ENCODE assay signal across 11 cellular contexts in the genomic region with DNA sequence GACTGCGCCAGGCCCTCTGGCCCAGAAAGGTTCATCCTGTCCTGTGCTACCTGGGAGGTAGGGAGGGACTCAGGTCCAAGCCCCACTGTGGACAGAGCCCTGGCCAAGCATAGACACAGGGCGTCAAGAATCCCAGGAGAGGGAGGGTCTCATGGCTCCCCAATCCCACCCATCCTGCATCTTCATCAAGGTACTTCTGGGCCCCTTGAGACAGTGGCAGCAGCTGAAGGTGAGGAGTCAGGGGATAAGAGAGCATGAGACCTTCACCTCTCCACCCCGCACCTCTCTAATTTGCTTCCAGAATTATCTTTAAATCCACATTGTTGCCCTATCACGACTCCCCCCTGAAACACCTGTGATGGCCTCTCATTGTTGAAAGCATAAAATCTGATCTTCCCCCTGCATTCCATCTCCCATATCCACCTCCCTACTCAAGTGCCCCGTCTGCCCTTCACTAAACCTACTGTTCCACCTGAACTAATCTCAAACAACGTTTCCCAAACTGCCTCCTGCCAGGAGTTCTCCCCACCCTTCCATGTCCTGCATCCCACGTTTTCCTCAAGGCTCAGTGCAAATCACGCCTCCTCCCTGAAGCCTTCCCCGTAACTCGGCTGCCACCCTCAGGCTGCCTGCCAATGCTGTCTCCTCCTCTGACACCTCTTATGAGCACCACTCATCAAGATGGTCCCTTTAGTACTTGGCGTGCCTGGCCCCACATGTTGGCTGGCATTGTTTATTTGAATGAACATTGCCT. TPM values are rescaled to one million over a fixed set of nuclear protein-coding genes. Genes with fewer than 3 reads are reported as not detected.
DNase-seq lines count a peak whose midpoint lies in the region; ATAC-seq, FAIRE-seq and TF ChIP-seq lines count a peak whose summit lies in the region.
"Had no signal": no experiment of that assay in that cellular context is flagged by ENCODE, and none has a peak within 500 bp of the region (broad histone marks: within the 10 kb centered on the region; RNA-seq: fewer than 3 reads in every experiment).

No MANE protein-coding gene starts in this region.

- no peak for TF ChIP-seq POLR2A in H1 (IDR thresholded peaks at IDR 0.05; ENCODE audit: control extremely low read depth in 1 of 2, low read depth in 2 of 2, low read length in 2 of 2)

- peak overlapping the region; percentile 89; the same call in 1 of the 2 replicates for H2BK15ac ChIP-seq in H1 (ENCODE audit: low read length)

- H3K14ac ChIP-seq in H1 (ENCODE audit: insufficient read length) = no peak overlapping the region

- no peak overlapping the region for H3K23ac ChIP-seq in H1 (ENCODE audit: insufficient read length)

- no peaks in the 10 kb centered on the region for H3K36me3 ChIP-seq in GM23338 (ENCODE audit: insufficient read depth)
- no peaks in the 10 kb centered on the region for H3K36me3 ChIP-seq in H1 (ENCODE audit: control insufficient read depth in 2 of 4, insufficient read depth in 4 of 4, low read length in 3 of 4)
- H3K36me3 ChIP-seq: thoracic aorta had no signal

- no peaks in the 10 kb centered on the region; the same call in 2 of the 3 replicates for H3K9me3 Mint-ChIP-seq in GM23338
- H3K9me3 Mint-ChIP-seq in osteocyte (ENCODE audit: unreplicated experiment) = no peaks in the 10 kb centered on the region

- H4K5ac ChIP-seq in H1 (ENCODE audit: insufficient read length, low read depth, low read length) = no peak overlapping the region

- H3K27ac Mint-ChIP-seq in GM23338 (no peak overlapping the region), osteocyte (ENCODE audit: unreplicated experiment) (no peak overlapping the region)
- H3K27ac Mint-ChIP-seq: activated naive CD8-positive, alpha-beta T cell had no signal

- no peak for FAIRE-seq in H1 (lab: Jason Lieb, UNC)
- FAIRE-seq: GM18507 had no signal

- H4K20me1 ChIP-seq in GM23338 (replicated peaks; ENCODE audit: insufficient read depth) (no peaks in the 10 kb centered on the region), H1 (replicated peaks in 1 of 2; ENCODE audit: control insufficient read depth in 1 of 2, insufficient read depth in 2 of 2, low read length in 2 of 2) (no peaks in the 10 kb centered on the region)

- no peak overlapping the region for H3K4ac ChIP-seq in H1 (replicated peaks; ENCODE audit: insufficient read length, low read depth, low read length)

- TF ChIP-seq EP300 in H1 (IDR thresholded peaks at IDR 0.05; ENCODE audit: borderline replicate concordance in 1 of 2, low read depth in 2 of 2, low read length in 2 of 2) = no peak

- CTCF ChIA-PET in H1 (lab: Charles Lee; ENCODE audit: partially characterized antibody) = interaction anchor here (0.9 to 4.6 kb wide), 8 partner anchors 21 to 96 kb away, joined by 3 to 30 read pairs (median 6); a partner anchor contains a TSS

- H3K56ac ChIP-seq in H1 (replicated peaks; ENCODE audit: insufficient read length, low read depth, low read length) = no peak overlapping the region

- no peak overlapping the region for H4K91ac ChIP-seq in H1 (replicated peaks; ENCODE audit: insufficient read length, low read length)

- H2BK5ac ChIP-seq in H1 (ENCODE audit: low read depth, low read length) = no peak overlapping the region

- H3K4me1 ChIP-seq in GM23338 (ENCODE audit: insufficient read depth) (peaks cover 21% of the 10 kb centered on the region), H1 (replicated peaks in 1 of 4; ENCODE audit: control insufficient read depth in 3 of 4, insufficient read depth in 4 of 4, low read length in 3 of 4) (peaks cover 4 to 19% (median 6%) of the 10 kb centered on the region in 4 experiments)

- peaks cover 28% of the 10 kb centered on the region for H3K4me1 Mint-ChIP-seq in GM23338
- H3K4me1 Mint-ChIP-seq in osteocyte (ENCODE audit: unreplicated experiment) = peaks cover 36% of the 10 kb centered on the region

- no peaks in the 10 kb centered on the region for H3K79me1 ChIP-seq in H1 (ENCODE audit: low read depth, low read length)

- H3K79me2 ChIP-seq in GM23338 (replicated peaks; ENCODE audit: insufficient read depth) = no peaks in the 10 kb centered on the region
- H3K79me2 ChIP-seq in H1 (ENCODE audit: control insufficient read depth in 1 of 2, insufficient read depth in 2 of 2, low read length in 2 of 2) = no peaks in the 10 kb centered on the region

- POLR2A ChIA-PET in H1 (lab: Charles Lee; ENCODE audit: partially characterized antibody) = interaction anchor here (0.7 to 1.7 kb wide), 3 partner anchors 68 to 98 kb away, joined by 3 to 5 read pairs (median 3); a partner anchor contains a TSS

- H2BK20ac ChIP-seq in H1 (ENCODE audit: low read length) = peak overlapping the region; percentile 62; the same call in 1 of the 2 replicates

- H2AK5ac ChIP-seq in H1 (ENCODE audit: low read depth, low read length) = no peak overlapping the region

- H2BK120ac ChIP-seq in H1 (replicated peaks; ENCODE audit: low read depth, low read length) = no peak overlapping the region

- H3F3A ChIP-seq in GM23338 (replicated peaks; ENCODE audit: low read depth) = no peaks in the 10 kb centered on the region

- TF ChIP-seq CTCF in GM23338 (conservative IDR thresholded peaks at IDR 0.05; ENCODE audit: low read depth in 2 of 2) (peak; percentile 60 to 92), H1 (IDR thresholded peaks at IDR 0.05; ENCODE audit: control extremely low read depth in 1 of 3, insufficient read depth in 1 of 3, low read depth in 1 of 3, low read length in 3 of 3) (peak; percentile 70 to 83 (median 83)), osteocyte (IDR thresholded peaks at IDR 0.05) (peak; percentile 24)

- ATAC-seq in GM23338 (peak; percentile 67), GM21526 (IDR thresholded peaks at IDR 0.05; ENCODE audit: low FRiP score, unreplicated experiment) (no peak)

- peaks cover 3% of the 10 kb centered on the region; the same call in 1 of the 2 replicates for H3K23me2 ChIP-seq in H1 (ENCODE audit: low read depth, low read length)

- H3K9me3 ChIP-seq in H1 (ENCODE audit: insufficient read depth in 2 of 2, low read depth in 1 of 2, low read length in 1 of 2) = no peaks in the 10 kb centered on the region
- H3K9me3 ChIP-seq: thoracic aorta had no signal

- no peak overlapping the region; the same call in 2 of the 3 replicates for H3K4me3 Mint-ChIP-seq in GM23338
- H3K4me3 Mint-ChIP-seq in osteocyte (ENCODE audit: unreplicated experiment) = no peak overlapping the region
- H3K4me3 Mint-ChIP-seq: activated naive CD8-positive, alpha-beta T cell had no signal

- H3K9ac ChIP-seq in H1 (replicated peaks in 1 of 4; ENCODE audit: extremely low read depth in 1 of 4, low read depth in 3 of 4, low read length in 3 of 4) = no peak overlapping the region

- peak overlapping the region; percentile 1; the same call in 1 of the 2 replicates for H3K18ac ChIP-seq in H1 (ENCODE audit: extremely low read depth, low read length)

- H3K9me2 ChIP-seq in GM23338 (ENCODE audit: insufficient read depth) = no peaks in the 10 kb centered on the region

- H3K27me3 Mint-ChIP-seq in GM23338 (ENCODE audit: insufficient read depth, low read depth, poor library complexity) = peaks cover 9% of the 10 kb centered on the region
- peaks cover 3% of the 10 kb centered on the region for H3K27me3 Mint-ChIP-seq in osteocyte (ENCODE audit: unreplicated experiment)

- H3K27me3 ChIP-seq in GM23338 (ENCODE audit: insufficient read depth) (no peaks in the 10 kb centered on the region), H1 (replicated peaks in 1 of 4; ENCODE audit: control insufficient read depth in 3 of 4, extremely low read depth in 1 of 4, insufficient read depth in 3 of 4, low read length in 3 of 4) (no peaks in the 10 kb centered on the region)

- 63% methylated on average over 11 of the region's 11 CpGs; no CpG with 5 or more reads in 1 of the 2 experiments for WGBS in H1 (ENCODE audit: extremely low coverage in 1 of 2, insufficient coverage in 1 of 2, insufficient read length in 1 of 2, insufficient replicate concordance in 2 of 2, low coverage in 1 of 2, low lambda C conversion rate in 2 of 2, missing lambda C conversion rate in 1 of 2), 2 experiments

- peak overlapping the region; percentile 45; the same call in 1 of the 2 replicates for H2BK12ac ChIP-seq in H1 (ENCODE audit: low read depth, low read length)

- no peak overlapping the region for H4K8ac ChIP-seq in H1 (ENCODE audit: extremely low read depth, insufficient read depth, low read length)

- peak; percentile 83 to 91 for TF ChIP-seq RAD21 in H1 (IDR thresholded peaks at IDR 0.05 in 1 of 2, conservative IDR thresholded peaks at IDR 0.05 in 1 of 2; ENCODE audit: low read depth in 2 of 2, low read length in 2 of 2)

- no peaks in the 10 kb centered on the region for H3K36me3 Mint-ChIP-seq in GM23338 (ENCODE audit: low read depth)
- no peaks in the 10 kb centered on the region for H3K36me3 Mint-ChIP-seq in osteocyte (ENCODE audit: unreplicated experiment)
- H3K36me3 Mint-ChIP-seq: activated naive CD8-positive, alpha-beta T cell had no signal

- H3K27ac ChIP-seq in GM23338 (ENCODE audit: low read depth) (no peak overlapping the region), H1 (ENCODE audit: low read depth, low read length) (no peak overlapping the region)
- H3K27ac ChIP-seq: thoracic aorta had no signal

- H2AFZ ChIP-seq in GM23338 (peak overlapping the region; percentile 92), H1 (ENCODE audit: low read length) (no peak overlapping the region)

- H3K4me3 ChIP-seq in GM23338 (no peak overlapping the region), H1 (ENCODE audit: extremely low read depth in 1 of 4, insufficient read depth in 2 of 4, low read depth in 3 of 4, low read length in 4 of 4) (no peak overlapping the region)
- H3K4me3 ChIP-seq: thoracic aorta had no signal

- peak; percentile 74 for DNase-seq in GM23338 (ENCODE audit: low spot score)
- DNase-seq in NCI-H748 treated with DMSO at 0.1 percent for 48 hours (lab: John Stamatoyannopoulos, UW) = peak; percentile 16
- DNase-seq in H1 (ENCODE audit: low read depth in 1 of 2, low spot score in 2 of 2) = no peak
- DNase-seq in osteocyte (ENCODE audit: extremely low spot score, unreplicated experiment) = no peak
- DNase-seq in DMS79 (lab: John Stamatoyannopoulos, UW) = no peak
- no peak for DNase-seq in activated effector memory CD4-positive, alpha-beta T cell treated with anti-CD3 and anti-CD28 coated beads, Interleukin-2, amount 50 U/mL, for 16 hours
- no peak for DNase-seq in CD1c-positive myeloid dendritic cell (ENCODE audit: extremely low spot score)

- H3K4me2 ChIP-seq in GM23338 = no peak overlapping the region
- H3K4me2 ChIP-seq in H1 (ENCODE audit: insufficient read depth in 1 of 2, low read depth in 2 of 2, low read length in 2 of 2) = no peak overlapping the region

RNA-seq across cellular contexts. Expression of a gene that starts 27.1 kb away (rescaled TPM):
- total RNA-seq in GM23338 (2014; rRNA removed; shearing (Covaris generic)) = 537 and 552 TPM in 2 replicates
- polyA plus RNA-seq in GM23338 (2016; fragmentation: Nextera tagmentation; extraction: Ambion mirVana) (1,013 and 1,049 TPM in 2 replicates), H1 (2011; rRNA removed) (236 and 263 TPM in 2 replicates)
- total RNA-seq in H1 (2021; fragmentation: NEBNext Ultra II Directional; extraction: Animal tissue kit (Norgen Biotek cat#: 25700)) = 375 and 391 TPM in 2 replicates
- 320 TPM for polyA plus RNA-seq in H1 (2011; cell fraction: cytosol; rRNA removed)
- 356 TPM for polyA plus RNA-seq in H1 (2011; cell fraction: nucleus; rRNA removed)
- polyA plus RNA-seq in H1 (2012, experiment 1 of 2) = 381 to 481 TPM (median 444 TPM) in 4 replicates
- polyA plus RNA-seq in H1 (2012, experiment 2 of 2) = 459 TPM
- polyA plus RNA-seq in H1 (2013, experiment 1 of 2) = 314 TPM
- 311 TPM for polyA plus RNA-seq in H1 (2013, experiment 2 of 2)
- polyA minus RNA-seq in H1 (2011; rRNA and poly(A)+ RNA removed) = 184 and 221 TPM in 2 replicates
- 173 TPM for polyA minus RNA-seq in H1 (2011; cell fraction: cytosol; rRNA and poly(A)+ RNA removed)
- 115 TPM for polyA minus RNA-seq in H1 (2011; cell fraction: nucleus; rRNA and poly(A)+ RNA removed)
- 69.2 and 72.5 TPM in 2 replicates for total RNA-seq in osteocyte

RNA-seq across cellular contexts. Expression of a gene that starts 30.3 kb away (rescaled TPM):
- total RNA-seq in GM23338 (2014; rRNA removed; shearing (Covaris generic)) = 564 and 584 TPM in 2 replicates
- polyA plus RNA-seq in GM23338 (2016; fragmentation: Nextera tagmentation; extraction: Ambion mirVana) (130 and 141 TPM in 2 replicates), H1 (2011; rRNA removed) (269 and 307 TPM in 2 replicates)
- 811 and 816 TPM in 2 replicates for total RNA-seq in H1 (2021; fragmentation: NEBNext Ultra II Directional; extraction: Animal tissue kit (Norgen Biotek cat#: 25700))
- 530 TPM for polyA plus RNA-seq in H1 (2011; cell fraction: cytosol; rRNA removed)
- 680 TPM for polyA plus RNA-seq in H1 (2011; cell fraction: nucleus; rRNA removed)
- polyA plus RNA-seq in H1 (2012, experiment 1 of 2) = 514 to 624 TPM (median 554 TPM) in 4 replicates
- 45.7 TPM for polyA plus RNA-seq in H1 (2012, experiment 2 of 2)
- 453 TPM for polyA plus RNA-seq in H1 (2013, experiment 1 of 2)
- 431 TPM for polyA plus RNA-seq in H1 (2013, experiment 2 of 2)
- 939 and 1,134 TPM in 2 replicates for polyA minus RNA-seq in H1 (2011; rRNA and poly(A)+ RNA removed)
- 559 TPM for polyA minus RNA-seq in H1 (2011; cell fraction: cytosol; rRNA and poly(A)+ RNA removed)
- polyA minus RNA-seq in H1 (2011; cell fraction: nucleus; rRNA and poly(A)+ RNA removed) = 516 TPM
- total RNA-seq in osteocyte = 516 and 555 TPM in 2 replicates

Comparison
In these comparisons a context has a peak if more than half of its experiments do, and no peak if none do; other contexts are left out.
1. DNase-seq: peak in GM23338 (single experiment) and NCI-H748 treated with DMSO at 0.1 percent for 48 hours (single experiment); none in H1 (0 of 2), osteocyte (single experiment), DMS79 (single experiment), activated effector memory CD4-positive, alpha-beta T cell treated with anti-CD3 and anti-CD28 coated beads, Interleukin-2, amount 50 U/mL, for 16 hours (single experiment) and CD1c-positive myeloid dendritic cell (single experiment).
2. CTCF ChIP-seq: peak in every context shown above with its lines; median percentile 83 in H1; 76 in GM23338; 24 in osteocyte.